19 cellular contexts compared by ENCODE assay signal in genomic region chr12:122057769-122058168, GRCh38. TPM values are rescaled to one million over a fixed set of nuclear protein-coding genes. Genes with fewer than 3 reads are reported as not detected.
DNase-seq lines count a peak whose midpoint lies in the region; ATAC-seq and TF ChIP-seq lines count a peak whose summit lies in the region.
"Had no signal": no experiment of that assay in that cellular context is flagged by ENCODE, and none has a peak within 500 bp of the region (broad histone marks: within the 10 kb centered on the region; RNA-seq: fewer than 3 reads in every experiment).

No MANE protein-coding gene starts in this region.

- no peak overlapping the region for H2AFZ ChIP-seq in osteoblast (ENCODE audit: low read length)
- H2AFZ ChIP-seq: GM23338 had no signal

- H3K27me3 Mint-ChIP-seq in dendritic cell treated with granulocyte-macrophage colony-stimulating factor and Interleukin-4, amounts not matched to agents 40 ng/mL and 50 ng/mL, for 4 days, result no peaks in the 10 kb centered on the region
- no peaks in the 10 kb centered on the region for H3K27me3 Mint-ChIP-seq in stimulated activated naive B cell treated with anti-CD40 and anti-IgM and Interleukin-4, amounts not matched to agents 10 μg/mL and 1 μg/mL and 100 μg/mL, for 72 hours
- H3K27me3 Mint-ChIP-seq: CD4-positive, alpha-beta T cell had no signal

- no peaks in the 10 kb centered on the region for H4K20me1 ChIP-seq in osteoblast (ENCODE audit: insufficient read depth, low read length)

- no peak overlapping the region for H3K4me3 Mint-ChIP-seq in dendritic cell treated with granulocyte-macrophage colony-stimulating factor and Interleukin-4, amounts not matched to agents 40 ng/mL and 50 ng/mL, for 4 days
- H3K4me3 Mint-ChIP-seq in stimulated activated naive B cell treated with anti-CD40 and anti-IgM and Interleukin-4, amounts not matched to agents 10 μg/mL and 1 μg/mL and 100 μg/mL, for 72 hours, result no peak overlapping the region
- H3K4me3 Mint-ChIP-seq: CD4-positive, alpha-beta T cell; GM23338; HFFc6 had no signal

- H3K9me3 Mint-ChIP-seq in dendritic cell treated with granulocyte-macrophage colony-stimulating factor and Interleukin-4, amounts not matched to agents 40 ng/mL and 50 ng/mL, for 4 days, result no peaks in the 10 kb centered on the region
- no peaks in the 10 kb centered on the region for H3K9me3 Mint-ChIP-seq in stimulated activated naive B cell treated with anti-CD40 and anti-IgM and Interleukin-4, amounts not matched to agents 10 μg/mL and 1 μg/mL and 100 μg/mL, for 72 hours
- H3K9me3 Mint-ChIP-seq: CD4-positive, alpha-beta T cell; GM23338; HFFc6 had no signal

- H3K4me2 ChIP-seq in osteoblast (ENCODE audit: insufficient read depth, low read length), result no peak overlapping the region
- H3K4me2 ChIP-seq: A549, GM23338 had no signal

- H3K9me3 ChIP-seq in osteoblast (ENCODE audit: low read depth, low read length), result no peaks in the 10 kb centered on the region
- H3K9me3 ChIP-seq: A549, Caco-2 had no signal

- peak overlapping the region; percentile 25; the same call in 1 of the 2 replicates for H3K27ac ChIP-seq in RWPE1
- no peak overlapping the region for H3K27ac ChIP-seq in osteoblast (ENCODE audit: low read depth, low read length)
- H3K27ac ChIP-seq: A549, C4-2B had no signal

- TF ChIP-seq CTCF in RWPE1 (conservative IDR thresholded peaks at IDR 0.05; ENCODE audit: low read depth) (no peak), osteoblast (IDR thresholded peaks at IDR 0.05; ENCODE audit: extremely low read depth, low read depth, low read length) (no peak)

- H3K27ac Mint-ChIP-seq in dendritic cell treated with granulocyte-macrophage colony-stimulating factor and Interleukin-4, amounts not matched to agents 40 ng/mL and 50 ng/mL, for 4 days, result peak overlapping the region; percentile 18
- peak overlapping the region; percentile 37 for H3K27ac Mint-ChIP-seq in stimulated activated naive B cell treated with anti-CD40 and anti-IgM and Interleukin-4, amounts not matched to agents 10 μg/mL and 1 μg/mL and 100 μg/mL, for 72 hours
- H3K27ac Mint-ChIP-seq: CD4-positive, alpha-beta T cell; GM23338; HFFc6 had no signal

- POLR2A ChIA-PET in RWPE1 (lab: Yijun Ruan, JAX; ENCODE audit: low non-redundant PET), result no interaction called here

- H3K36me3 ChIP-seq in osteoblast (ENCODE audit: insufficient read depth, low read length), result peaks cover 20% of the 10 kb centered on the region

- intact Hi-C loops in dendritic cell treated with granulocyte-macrophage colony-stimulating factor and Interleukin-4, amounts not matched to agents 40 ng/mL and 50 ng/mL, for 4 days (cut with micrococcal nuclease), result no loop called here

- no peak overlapping the region for H3K4me3 ChIP-seq in osteoblast (ENCODE audit: insufficient read depth, low read length)
- H3K4me3 ChIP-seq: A549, GM23338 had no signal

- no peaks in the 10 kb centered on the region for H3K79me2 ChIP-seq in osteoblast (ENCODE audit: insufficient read depth, low read length)

- CTCF ChIA-PET in RWPE1 (lab: Yijun Ruan, JAX), result no interaction called here

- DNase-seq in RWPE1 (ENCODE audit: low spot score) (no peak), osteoblast (ENCODE audit: insufficient read length, low spot score, missing footprints) (peak; percentile 34), SK-N-DZ (ENCODE audit: low spot score) (no peak), NCI-H345 treated with DMSO at 0.1 percent for 48 hours (lab: John Stamatoyannopoulos, UW; ENCODE audit: unreplicated experiment) (no peak), kidney glomerular epithelial cell (lab: John Stamatoyannopoulos, UW) (no peak)
- DNase-seq in stimulated activated naive B cell treated with anti-CD40 and anti-IgM and Interleukin-4, amounts not matched to agents 10 μg/mL and 1 μg/mL and 100 μg/mL, for 72 hours, result no peak
- DNase-seq: AML-193; Caco-2; CD4-positive, alpha-beta T cell; DMS153; DMS79; GDM1; HCEC 1CT; HFFc6 had no signal

- ATAC-seq in stimulated activated naive B cell treated with anti-CD40 and anti-IgM and Interleukin-4, amounts not matched to agents 10 μg/mL and 1 μg/mL and 100 μg/mL, for 72 hours (replicated peaks), result no peak
- ATAC-seq in GM18498 (IDR thresholded peaks at IDR 0.05; ENCODE audit: unreplicated experiment), result no peak
- ATAC-seq: A549, GM23338 had no signal

- peaks cover 88% of the 10 kb centered on the region for H3K36me3 Mint-ChIP-seq in dendritic cell treated with granulocyte-macrophage colony-stimulating factor and Interleukin-4, amounts not matched to agents 40 ng/mL and 50 ng/mL, for 4 days (ENCODE audit: low read depth)
- H3K36me3 Mint-ChIP-seq in stimulated activated naive B cell treated with anti-CD40 and anti-IgM and Interleukin-4, amounts not matched to agents 10 μg/mL and 1 μg/mL and 100 μg/mL, for 72 hours, result peaks cover 49 to 72% of the 10 kb centered on the region in 2 donors

- no peaks in the 10 kb centered on the region for H3K27me3 ChIP-seq in osteoblast (ENCODE audit: insufficient read depth, low read length)

- peaks cover 6% of the 10 kb centered on the region for H3K4me1 ChIP-seq in osteoblast (ENCODE audit: insufficient read depth, low read length)

- peaks cover 10% of the 10 kb centered on the region for H3K4me1 Mint-ChIP-seq in dendritic cell treated with granulocyte-macrophage colony-stimulating factor and Interleukin-4, amounts not matched to agents 40 ng/mL and 50 ng/mL, for 4 days (ENCODE audit: low read depth)
- H3K4me1 Mint-ChIP-seq in stimulated activated naive B cell treated with anti-CD40 and anti-IgM and Interleukin-4, amounts not matched to agents 10 μg/mL and 1 μg/mL and 100 μg/mL, for 72 hours, result peaks cover 2 to 24% of the 10 kb centered on the region in 2 donors

RNA-seq across cellular contexts. Expression of gene MLXIP, which starts 20.8 kb away (rescaled TPM):
- 12.7 and 14.1 TPM in 2 replicates for total RNA-seq in osteoblast
- polyA plus RNA-seq in SK-N-DZ (2014; cell fraction: cytosol; rRNA removed), result 15.9 and 17.4 TPM in 2 replicates
- 19.5 and 42.0 TPM in 2 replicates for polyA plus RNA-seq in SK-N-DZ (2014; cell fraction: nucleus; rRNA removed)

RNA-seq across cellular contexts. Expression of gene BCL7A, which starts 36.1 kb away (rescaled TPM):
- total RNA-seq in osteoblast, result 4.4 and 4.7 TPM in 2 replicates
- 57.4 and 60.7 TPM in 2 replicates for polyA plus RNA-seq in SK-N-DZ (2014; cell fraction: cytosol; rRNA removed)
- 21.8 and 23.0 TPM in 2 replicates for polyA plus RNA-seq in SK-N-DZ (2014; cell fraction: nucleus; rRNA removed)
